22 cellular contexts compared by ENCODE assay signal in genomic region chr13:37597477-37597876, GRCh38. TPM values are rescaled to one million over a fixed set of nuclear protein-coding genes. Genes with fewer than 3 reads are reported as not detected.
DNase-seq lines count a peak whose midpoint lies in the region; ATAC-seq and TF ChIP-seq lines count a peak whose summit lies in the region.
"Had no signal": no experiment of that assay in that cellular context is flagged by ENCODE, and none has a peak within 500 bp of the region (broad histone marks: within the 10 kb centered on the region; RNA-seq: fewer than 3 reads in every experiment).

No MANE protein-coding gene starts in this region.

- no peak overlapping the region for H3K27ac Mint-ChIP-seq in MCF 10A (ENCODE audit: low read depth, unreplicated experiment)
- peak overlapping the region; percentile 91 for H3K27ac Mint-ChIP-seq in chondrocyte (ENCODE audit: unreplicated experiment)
- no peak overlapping the region for H3K27ac Mint-ChIP-seq in type B pancreatic cell
- H3K27ac Mint-ChIP-seq: CD8-positive, alpha-beta memory T cell; H9; IgD-negative memory B cell; natural killer cell; T-helper 17 cell had no signal

- H3K9me3 Mint-ChIP-seq in MCF 10A (ENCODE audit: unreplicated experiment), result no peaks in the 10 kb centered on the region
- no peaks in the 10 kb centered on the region for H3K9me3 Mint-ChIP-seq in chondrocyte (ENCODE audit: low read depth)
- H3K9me3 Mint-ChIP-seq in type B pancreatic cell, result no peaks in the 10 kb centered on the region
- H3K9me3 Mint-ChIP-seq: H9, natural killer cell had no signal

- POLR2A ChIA-PET in MCF 10A (lab: Yijun Ruan, JAX), result interaction anchor here (0.5 kb wide), 1 partner anchor 30 kb away, joined by 3 read pairs; no protein-coding TSS in a partner anchor

- in situ Hi-C loops in mammary epithelial cell (cut with MboI; ENCODE audit: low sequenced_read_pairs in 2 of 2), result no loop called here

- H3K36me3 Mint-ChIP-seq in MCF 10A (ENCODE audit: insufficient read depth, unreplicated experiment) (no peaks in the 10 kb centered on the region), chondrocyte (ENCODE audit: low read depth) (peaks cover 29% of the 10 kb centered on the region), type B pancreatic cell (peaks cover 4% of the 10 kb centered on the region)
- H3K36me3 Mint-ChIP-seq: CD8-positive, alpha-beta memory T cell; IgD-negative memory B cell; natural killer cell had no signal

- BruUV-seq in MCF 10A (replicated peaks; lab: Mats Ljungman, UMichigan) (no TSS peak), mammary epithelial cell (replicated peaks; lab: Mats Ljungman, UMichigan) (no TSS peak)

- no peak overlapping the region for H3K4me2 ChIP-seq in mammary epithelial cell (ENCODE audit: insufficient read depth, low read depth, low read length)

- 78% methylated on average over 1 of the region's 1 CpG for WGBS in mammary epithelial cell (ENCODE audit: low coverage, missing lambda C conversion rate)

- H3K36me3 ChIP-seq in mammary epithelial cell (ENCODE audit: insufficient read depth, low read length) (no peaks in the 10 kb centered on the region), muscle layer of duodenum (ENCODE audit: control insufficient read depth in 1 of 2, insufficient read depth in 2 of 2, low read length in 2 of 2) (no peaks in the 10 kb centered on the region)
- H3K36me3 ChIP-seq: left lung, tibial nerve had no signal

- H3K9ac ChIP-seq in mammary epithelial cell (ENCODE audit: insufficient read depth, low read length), result no peak overlapping the region

- no peaks in the 10 kb centered on the region for H3K79me2 ChIP-seq in mammary epithelial cell (ENCODE audit: insufficient read depth, low read length)

- no peak for TF ChIP-seq CTCF in MCF 10A (IDR thresholded peaks at IDR 0.05; ENCODE audit: unreplicated experiment)
- no peak for TF ChIP-seq CTCF in mammary epithelial cell (conservative IDR thresholded peaks at IDR 0.05 in 1 of 2, IDR thresholded peaks at IDR 0.05 in 1 of 2; ENCODE audit: extremely low read depth in 1 of 2, insufficient read depth in 1 of 2, low read depth in 1 of 2, low read length in 2 of 2)
- no peak for TF ChIP-seq CTCF in chondrocyte (IDR thresholded peaks at IDR 0.05)
- TF ChIP-seq CTCF in type B pancreatic cell (conservative IDR thresholded peaks at IDR 0.05), result no peak

- H4K20me1 ChIP-seq in mammary epithelial cell (ENCODE audit: insufficient read depth, low read length), result no peaks in the 10 kb centered on the region

- no peaks in the 10 kb centered on the region for H3K27me3 ChIP-seq in mammary epithelial cell (ENCODE audit: insufficient read depth, low read length)
- H3K27me3 ChIP-seq in muscle layer of duodenum (ENCODE audit: low read depth, low read length), result no peaks in the 10 kb centered on the region
- H3K27me3 ChIP-seq: left lung, tibial nerve had no signal

- DNase-seq in MCF 10A (ENCODE audit: unreplicated experiment) (no peak), mammary epithelial cell (no peak), chondrocyte (ENCODE audit: low spot score) (no peak), type B pancreatic cell (ENCODE audit: extremely low spot score, unreplicated experiment) (no peak)
- DNase-seq in stimulated activated CD4-positive, alpha-beta T cell treated with anti-CD3 and anti-CD28 coated beads, Interleukin-2, amount 100 ng/mL, for 24 hours, result no peak
- DNase-seq: activated effector memory CD4-positive, alpha-beta T cell treated with anti-CD3 and anti-CD28 coated beads, Interleukin-2, amount 50 U/mL, for 16 hours; CD8-positive, alpha-beta memory T cell; EL; H9; left lung; MV-4-11; natural killer cell; NCI-H2107; stimulated activated CD4-positive, alpha-beta T cell treated with anti-CD3 and anti-CD28 coated beads, Interleukin-4, amount 100 ng/mL, for 1 hour; stimulated activated CD8-positive, alpha-beta memory T cell treated with anti-CD3 and anti-CD28 coated beads, Interleukin-4, amount 100 ng/mL, for 48 hours; T-helper 17 cell had no signal

- dilution Hi-C loops in mammary epithelial cell (cut with HindIII; ENCODE audit: low sequenced_read_pairs), result no loop called here

- no peak overlapping the region for H2AFZ ChIP-seq in mammary epithelial cell (ENCODE audit: low read depth, low read length)

- CTCF ChIA-PET in MCF 10A (lab: Yijun Ruan, JAX) (interaction anchor here (11.5 kb wide), 1 partner anchor 488 kb away, joined by 103 read pairs; the partner anchor contains the start of gene CSNK1A1L), mammary epithelial cell (lab: Charles Lee; ENCODE audit: low non-redundant PET) (no interaction called here)

- H3K27me3 Mint-ChIP-seq in MCF 10A (ENCODE audit: insufficient read depth, unreplicated experiment), result no peaks in the 10 kb centered on the region
- H3K27me3 Mint-ChIP-seq in chondrocyte (ENCODE audit: low read depth), result no peaks in the 10 kb centered on the region
- H3K27me3 Mint-ChIP-seq in type B pancreatic cell, result no peaks in the 10 kb centered on the region
- H3K27me3 Mint-ChIP-seq: CD8-positive, alpha-beta memory T cell; IgD-negative memory B cell; T-helper 17 cell had no signal

- H3K4me3 ChIP-seq in mammary epithelial cell (replicated peaks in 1 of 3; ENCODE audit: insufficient read depth in 1 of 3, low read depth in 2 of 3, low read length in 3 of 3) (no peak overlapping the region), muscle layer of duodenum (ENCODE audit: low read depth in 1 of 2, low read length in 2 of 2) (peak overlapping the region; percentile 5 to 61)
- H3K4me3 ChIP-seq: tibial nerve had no signal

- intact Hi-C loops in MCF 10A (cut with micrococcal nuclease) (loop anchor here (10.0 kb wide), 1 partner anchor 153 kb away; no protein-coding TSS in a partner anchor), mammary epithelial cell (cut with micrococcal nuclease) (loop anchor here (5.0 kb wide), 1 partner anchor 150 kb away; no protein-coding TSS in a partner anchor)

- no peaks in the 10 kb centered on the region for H3K9me3 ChIP-seq in mammary epithelial cell (replicated peaks; ENCODE audit: insufficient read depth, low read length)
- no peaks in the 10 kb centered on the region for H3K9me3 ChIP-seq in muscle layer of duodenum (ENCODE audit: control insufficient read depth in 1 of 2, low read length in 2 of 2)
- H3K9me3 ChIP-seq: left lung, tibial nerve had no signal

- H3K4me1 Mint-ChIP-seq in MCF 10A (ENCODE audit: insufficient read depth, unreplicated experiment) (peaks cover 5% of the 10 kb centered on the region), chondrocyte (ENCODE audit: low read depth) (peaks cover 74% of the 10 kb centered on the region), type B pancreatic cell (ENCODE audit: unreplicated experiment) (peaks cover 23% of the 10 kb centered on the region)
- H3K4me1 Mint-ChIP-seq: CD8-positive, alpha-beta memory T cell; IgD-negative memory B cell; natural killer cell; T-helper 17 cell had no signal

- ATAC-seq in GM19035 (IDR thresholded peaks at IDR 0.05; ENCODE audit: unreplicated experiment), result no peak
- ATAC-seq in GM21825 (IDR thresholded peaks at IDR 0.05; ENCODE audit: unreplicated experiment), result no peak
- ATAC-seq: left lung, natural killer cell, Right ventricle myocardium inferior, T-helper 17 cell had no signal

- H3K4me3 Mint-ChIP-seq in MCF 10A (ENCODE audit: unreplicated experiment), result peak overlapping the region; percentile 43
- H3K4me3 Mint-ChIP-seq in chondrocyte (ENCODE audit: unreplicated experiment), result peak overlapping the region; percentile 84
- H3K4me3 Mint-ChIP-seq in type B pancreatic cell, result peak overlapping the region; percentile 81
- H3K4me3 Mint-ChIP-seq: CD8-positive, alpha-beta memory T cell; H9; IgD-negative memory B cell; natural killer cell; T-helper 17 cell had no signal

- H3K4me1 ChIP-seq in mammary epithelial cell (ENCODE audit: insufficient read depth, low read length) (peaks cover 8% of the 10 kb centered on the region), muscle layer of duodenum (ENCODE audit: control insufficient read depth in 1 of 2, insufficient read depth in 2 of 2, low read length in 2 of 2) (peaks cover 0 to 5% of the 10 kb centered on the region in 2 donors)
- H3K4me1 ChIP-seq: left lung had no signal

- H3K27ac ChIP-seq in mammary epithelial cell (ENCODE audit: insufficient read depth, low read depth, low read length), result no peak overlapping the region
- no peak overlapping the region for H3K27ac ChIP-seq in muscle layer of duodenum (ENCODE audit: low read length)
- H3K27ac ChIP-seq: left lung, tibial nerve had no signal

RNA-seq across cellular contexts. Expression of gene POSTN, which starts 1.1 kb away (rescaled TPM):
- total RNA-seq in MCF 10A (2022), result 44.0 and 73.0 TPM in 2 replicates
- total RNA-seq in mammary epithelial cell, result 100 to 1,000 TPM in 1 of 2 donors, 10 to 100 TPM in 1; 20.0 to 306 TPM
- 0.26 TPM for polyA plus RNA-seq in mammary epithelial cell
- 2.3 TPM for polyA minus RNA-seq in mammary epithelial cell
- total RNA-seq in chondrocyte, result 5,433 to 6,725 TPM (median 6,602 TPM) in 3 replicates
- total RNA-seq in type B pancreatic cell (ENCODE audit: low replicate concordance), result 75.2 and 295 TPM in 2 replicates
- total RNA-seq: CD8-positive, alpha-beta memory T cell; natural killer cell; T-helper 17 cell had no signal
- polyA plus RNA-seq: CD8-positive, alpha-beta memory T cell; IgD-negative memory B cell had no signal

Comparison
In these comparisons a context has a peak if more than half of its experiments do, and no peak if none do; other contexts are left out.
1. H3K4me3 ChIP-seq: peak in muscle layer of duodenum (2 of 2); none in mammary epithelial cell (0 of 3).
2. RNA of gene POSTN, which starts 1.1 kb away (total RNA-seq): 5,433 to 6,725 TPM in chondrocyte; 20.0 to 306 TPM in mammary epithelial cell, 75.2 to 295 TPM in type B pancreatic cell and 44.0 to 73.0 TPM in MCF 10A; every median in the first group is over 10 times any median in the second.
3. Peak in every context shown above with its lines, with median percentiles within 50 percentile points of each other: H3K4me3 Mint-ChIP-seq.